ENCODE assay signal across 24 cellular contexts in the genomic region with DNA sequence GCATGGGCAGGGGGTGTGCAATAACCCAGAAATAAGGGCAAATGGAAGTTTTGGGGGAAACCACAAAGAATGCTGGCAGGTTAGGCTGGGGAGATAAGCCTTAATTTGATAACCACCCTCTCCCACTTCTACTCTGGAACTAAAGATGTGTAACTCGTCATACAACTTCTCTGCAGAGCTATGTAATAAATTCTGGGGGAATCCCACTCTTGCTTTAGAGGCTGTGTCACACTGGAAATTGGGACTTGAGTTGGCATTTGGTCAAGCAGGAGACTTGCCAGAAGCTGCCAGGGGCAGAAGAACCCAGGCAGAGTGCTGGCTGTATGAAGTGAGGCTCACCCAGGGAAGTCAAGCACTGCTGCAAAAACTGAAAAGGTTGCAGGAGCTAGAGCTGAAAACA.
DNase-seq lines count a peak whose midpoint lies in the region; ATAC-seq, FAIRE-seq and TF ChIP-seq lines count a peak whose summit lies in the region.
"Had no signal": no experiment of that assay in that cellular context is flagged by ENCODE, and none has a peak within 500 bp of the region (broad histone marks: within the 10 kb centered on the region; RNA-seq: fewer than 3 reads in every experiment).

No MANE protein-coding gene starts in this region.

- peaks cover 29% of the 10 kb centered on the region for H3K4me1 ChIP-seq in body of pancreas
- no peaks in the 10 kb centered on the region for H3K4me1 ChIP-seq in keratinocyte (ENCODE audit: control insufficient read depth, extremely low read depth, insufficient read depth, low read length)

- DNase-seq in NCI-H510A treated with DMSO at 0.1 percent for 48 hours (lab: John Stamatoyannopoulos, UW), result peak; percentile 1
- DNase-seq in NCI-H510A (lab: John Stamatoyannopoulos, UW), result no peak
- DNase-seq in body of pancreas, result peak; percentile 23 to 46 (median 40)
- no peak for DNase-seq in keratinocyte (ENCODE audit: low read depth, low spot score)
- no peak for DNase-seq in D721Med (ENCODE audit: insufficient read length, low spot score)
- DNase-seq in GM20000 (ENCODE audit: low spot score), result no peak
- DNase-seq: 8988T; CD4-positive, alpha-beta memory T cell; GF-D8; HFFc6; KG1; NCI-H1436; NCI-H2029; NCI-H2171 treated with DMSO at 0.1 percent for 48 hours; NCI-H526; NK-92 treated with Interleukin-12 subunit alpha and Interleukin-12 subunit beta, amount 100 ng/mL, for 24 hours; RPMI8226; SIG-M5 had no signal

- no peaks in the 10 kb centered on the region for H4K20me1 ChIP-seq in keratinocyte (ENCODE audit: control insufficient read depth, extremely low read depth, insufficient read depth, low read length)

- H3K9me1 ChIP-seq in keratinocyte (ENCODE audit: control insufficient read depth, extremely low read depth, insufficient read depth, low read length), result no peaks in the 10 kb centered on the region

- H3K27me3 ChIP-seq in body of pancreas, result no peaks in the 10 kb centered on the region
- H3K27me3 ChIP-seq in keratinocyte (ENCODE audit: control insufficient read depth, extremely low read depth, insufficient read depth, low read length), result no peaks in the 10 kb centered on the region

- H3K4me3 ChIP-seq in body of pancreas (no peak overlapping the region), keratinocyte (ENCODE audit: control insufficient read depth in 2 of 3, extremely low read depth in 1 of 3, insufficient read depth in 2 of 3, low read depth in 1 of 3, low read length in 3 of 3) (no peak overlapping the region)

- dilution Hi-C loops in keratinocyte (cut with MboI; ENCODE audit: extremely low pct_ligation_motif_present, low sequenced_read_pairs), result no loop called here

- WGBS in body of pancreas, 2 donors, result 23 to 27% methylated on average over 1 of the region's 1 CpG

- H3K36me3 ChIP-seq in body of pancreas (replicated peaks in 1 of 2; ENCODE audit: insufficient read depth in 1 of 2, low read depth in 2 of 2) (no peaks in the 10 kb centered on the region), keratinocyte (ENCODE audit: control insufficient read depth in 2 of 2, extremely low read depth in 1 of 2, insufficient read depth in 2 of 2, low read length in 2 of 2) (no peaks in the 10 kb centered on the region)

- no peak overlapping the region for H2AFZ ChIP-seq in keratinocyte (ENCODE audit: control insufficient read depth, low read length)

- intact Hi-C loops in body of pancreas (cut with DNase I), result no loop called here

- ATAC-seq in body of pancreas (peak; percentile 20), GM21717 (IDR thresholded peaks at IDR 0.05; ENCODE audit: unreplicated experiment) (no peak), HG02970 (IDR thresholded peaks at IDR 0.05; ENCODE audit: low FRiP score, unreplicated experiment) (no peak)
- ATAC-seq: HepG2 had no signal

- H3K9ac ChIP-seq in keratinocyte (ENCODE audit: control insufficient read depth, extremely low read depth, insufficient read depth, low read length), result no peak overlapping the region

- H3K27ac ChIP-seq in body of pancreas, result peak overlapping the region in 1 of 4 donors; percentile 23
- no peak overlapping the region for H3K27ac ChIP-seq in keratinocyte (ENCODE audit: control insufficient read depth, insufficient read depth, low read length)

- TF ChIP-seq POLR2A in body of pancreas (IDR thresholded peaks at IDR 0.05), result no peak

- TF ChIP-seq CTCF in body of pancreas (IDR thresholded peaks at IDR 0.05) (no peak), keratinocyte (optimal IDR thresholded peaks at IDR 0.05 in 1 of 3, IDR thresholded peaks at IDR 0.05 in 1 of 3, conservative IDR thresholded peaks at IDR 0.05 in 1 of 3; ENCODE audit: extremely low read depth in 1 of 3, insufficient read depth in 2 of 3, low read length in 3 of 3) (no peak), D721Med (IDR thresholded peaks at IDR 0.05; ENCODE audit: insufficient read depth, missing control alignments) (no peak), GM20000 (IDR thresholded peaks at IDR 0.05; ENCODE audit: extremely low read depth, missing control alignments) (no peak)

- H3K9me3 ChIP-seq in body of pancreas (no peaks in the 10 kb centered on the region), keratinocyte (ENCODE audit: control insufficient read depth, low read depth, low read length) (no peaks in the 10 kb centered on the region)

- no peaks in the 10 kb centered on the region for H3K79me2 ChIP-seq in keratinocyte (ENCODE audit: control insufficient read depth, insufficient read depth, low read length)

- FAIRE-seq in keratinocyte (lab: Jason Lieb, UNC), result peak; percentile 20
- FAIRE-seq in D721Med (lab: Jason Lieb, UNC), result no peak
- FAIRE-seq: GM12891, GM18507, H54, HepG2 had no signal

- H3K4me2 ChIP-seq in keratinocyte (ENCODE audit: control insufficient read depth, extremely low read depth, insufficient read depth, low read depth, low read length), result no peak overlapping the region

Comparison
In these comparisons a context has a peak if more than half of its experiments do, and no peak if none do; other contexts are left out.
1. DNase-seq: peak in NCI-H510A treated with DMSO at 0.1 percent for 48 hours (single experiment) and body of pancreas (4 of 4); none in NCI-H510A (single experiment), keratinocyte (single experiment), D721Med (single experiment) and GM20000 (single experiment).